ENCODE assay signal across 10 cellular contexts in the genomic region with DNA sequence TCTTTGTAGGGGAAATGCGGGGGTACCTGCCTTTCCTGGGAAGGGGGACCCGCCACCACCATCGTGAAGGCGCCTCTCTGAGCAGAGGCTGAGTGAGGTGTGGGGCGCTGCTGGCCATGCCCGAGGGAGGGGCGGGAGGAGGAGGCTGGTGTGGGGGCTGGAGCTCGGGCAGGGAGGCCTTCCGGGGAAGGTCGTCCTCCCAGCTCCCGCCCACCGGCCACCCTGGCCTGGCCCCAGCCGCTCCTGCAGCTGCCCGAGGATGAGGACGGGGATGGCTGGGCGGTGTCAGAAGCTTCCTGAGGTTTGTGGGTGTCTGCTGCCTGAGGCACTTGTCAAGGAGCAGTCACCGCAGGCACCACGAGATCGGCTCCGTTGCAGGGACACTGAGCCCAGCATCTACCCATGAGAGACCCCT. TPM values are rescaled to one million over a fixed set of nuclear protein-coding genes. Genes with fewer than 3 reads are reported as not detected.
A peak's percentile ranks its signal among the peaks of the same experiment; 100 is the strongest.
DNase-seq lines count a peak whose midpoint lies in the region; ATAC-seq and TF ChIP-seq lines count a peak whose summit lies in the region.
"Had no signal": no experiment of that assay in that cellular context is flagged by ENCODE, and none has a peak within 500 bp of the region (broad histone marks: within the 10 kb centered on the region; RNA-seq: fewer than 3 reads in every experiment).

No MANE protein-coding gene starts in this region.

- H4K8ac ChIP-seq in mesenchymal stem cell (ENCODE audit: low read length): peak overlapping the region; percentile 96

- H3K4me3 Mint-ChIP-seq in activated CD4-positive, alpha-beta T cell treated with anti-CD3 and anti-CD28 coated beads for 36 hours: no peak overlapping the region
- H3K4me3 Mint-ChIP-seq: activated naive CD4-positive, alpha-beta T cell treated with anti-CD3 and anti-CD28 coated beads, Interleukin-2, amount 50 U/mL, for 24 hours had no signal

- H2BK120ac ChIP-seq in mesenchymal stem cell (ENCODE audit: low read depth, low read length): peak overlapping the region; percentile 58

- peak overlapping the region; percentile 95 for H4K91ac ChIP-seq in mesenchymal stem cell (ENCODE audit: low read length)

- H3K9me3 Mint-ChIP-seq in activated CD4-positive, alpha-beta T cell treated with anti-CD3 and anti-CD28 coated beads for 36 hours (ENCODE audit: low read depth): no peaks in the 10 kb centered on the region
- H3K9me3 Mint-ChIP-seq: activated naive CD4-positive, alpha-beta T cell treated with anti-CD3 and anti-CD28 coated beads, Interleukin-2, amount 50 U/mL, for 24 hours had no signal

- H3K27me3 ChIP-seq in mesenchymal stem cell (ENCODE audit: control insufficient read depth in 1 of 2, insufficient read depth in 1 of 2, low read length in 2 of 2) (no peaks in the 10 kb centered on the region), thyroid gland (no peaks in the 10 kb centered on the region)

- H2AK5ac ChIP-seq in mesenchymal stem cell (ENCODE audit: low read length, severe bottlenecking): peak overlapping the region; percentile 89

- CTCF ChIA-PET in activated CD4-positive, alpha-beta T cell treated with anti-CD3 and anti-CD28 coated beads for 36 hours (lab: Charles Lee): interaction anchor here (0.6 kb wide), 1 partner anchor 46 kb away, joined by 3 read pairs; no protein-coding TSS in a partner anchor

- peak overlapping the region in 1 of 2 experiments; percentile 98 for H2BK12ac ChIP-seq in mesenchymal stem cell (ENCODE audit: low read length in 2 of 2)

- peak overlapping the region in 1 of 2 experiments; percentile 99 for H3K14ac ChIP-seq in mesenchymal stem cell (ENCODE audit: low read length in 2 of 2)

- 31% methylated on average over 17 of the region's 20 CpGs for WGBS in mesenchymal stem cell
- 24 to 40% methylated on average over 1 to 8 of the region's 20 CpGs for WGBS in thyroid gland, 2 donors

- POLR2A ChIA-PET in activated CD4-positive, alpha-beta T cell treated with anti-CD3 and anti-CD28 coated beads for 36 hours (lab: Charles Lee): no interaction called here

- peaks cover 8% of the 10 kb centered on the region for H3K36me3 Mint-ChIP-seq in activated CD4-positive, alpha-beta T cell treated with anti-CD3 and anti-CD28 coated beads for 36 hours (ENCODE audit: low read depth)
- H3K36me3 Mint-ChIP-seq: activated naive CD4-positive, alpha-beta T cell treated with anti-CD3 and anti-CD28 coated beads, Interleukin-2, amount 50 U/mL, for 24 hours had no signal

- H3K27ac ChIP-seq in coronary artery (peak overlapping the region in 1 of 2 donors; percentile 65), mesenchymal stem cell (ENCODE audit: low read length, poor library complexity, severe bottlenecking) (peak overlapping the region; percentile 82), thyroid gland (peak overlapping the region; percentile 98 to 100 (median 99))

- TF ChIP-seq POLR2A in thyroid gland (IDR thresholded peaks at IDR 0.05): no peak

- H3K18ac ChIP-seq in mesenchymal stem cell (ENCODE audit: low read depth in 1 of 2, low read length in 2 of 2): peak overlapping the region; percentile 94 to 97

- no peaks in the 10 kb centered on the region for H3K27me3 Mint-ChIP-seq in activated CD4-positive, alpha-beta T cell treated with anti-CD3 and anti-CD28 coated beads for 36 hours
- H3K27me3 Mint-ChIP-seq: activated naive CD4-positive, alpha-beta T cell treated with anti-CD3 and anti-CD28 coated beads, Interleukin-2, amount 50 U/mL, for 24 hours had no signal

- no peak overlapping the region for H3K9ac ChIP-seq in mesenchymal stem cell (ENCODE audit: low read length)

- no peak overlapping the region for H2AFZ ChIP-seq in mesenchymal stem cell (ENCODE audit: low read depth, low read length)

- H3K4me1 ChIP-seq in mesenchymal stem cell (ENCODE audit: control insufficient read depth, insufficient read depth, low read depth, low read length) (peaks cover 54% of the 10 kb centered on the region), thyroid gland (peaks cover 57 to 71% of the 10 kb centered on the region in 2 donors)

- DNase-seq in activated CD4-positive, alpha-beta T cell treated with anti-CD3 and anti-CD28 coated beads for 36 hours: peak; percentile 47
- DNase-seq in activated CD4-positive, alpha-beta T cell treated with anti-CD3 and anti-CD28 coated beads for 48 hours: no peak
- DNase-seq in coronary artery (ENCODE audit: low spot score): no peak
- peak; percentile 52 for DNase-seq in mesenchymal stem cell
- DNase-seq in thyroid gland: peak; percentile 64 to 73
- no peak for DNase-seq in posterior cingulate gyrus
- no peak for DNase-seq in KG1 (lab: John Stamatoyannopoulos, UW)
- DNase-seq in Kasumi-1 (lab: John Stamatoyannopoulos, UW): no peak
- DNase-seq: stimulated activated CD8-positive, alpha-beta memory T cell treated with anti-CD3 and anti-CD28 coated beads, Interleukin-4, amount 100 ng/mL, for 48 hours had no signal

- intact Hi-C loops in activated CD4-positive, alpha-beta T cell treated with anti-CD3 and anti-CD28 coated beads for 36 hours (cut with DNase I, micrococcal nuclease): no loop called here
- intact Hi-C loops in thyroid gland (cut with DNase I): no loop called here
- intact Hi-C loops in posterior cingulate gyrus (cut with DNase I): no loop called here

- H3K27ac Mint-ChIP-seq in activated CD4-positive, alpha-beta T cell treated with anti-CD3 and anti-CD28 coated beads for 36 hours: no peak overlapping the region
- H3K27ac Mint-ChIP-seq: activated naive CD4-positive, alpha-beta T cell treated with anti-CD3 and anti-CD28 coated beads, Interleukin-2, amount 50 U/mL, for 24 hours had no signal

- H3K36me3 ChIP-seq in mesenchymal stem cell (ENCODE audit: control insufficient read depth in 1 of 2, insufficient read depth in 2 of 2, low read depth in 1 of 2, low read length in 2 of 2) (peaks cover 12 to 71% of the 10 kb centered on the region in 2 experiments), thyroid gland (peaks cover 18 to 24% of the 10 kb centered on the region in 2 donors)

- H3K4me2 ChIP-seq in mesenchymal stem cell (ENCODE audit: low read length, poor library complexity, severe bottlenecking): peak overlapping the region; percentile 34

- peak; percentile 57 for ATAC-seq in activated CD4-positive, alpha-beta T cell treated with anti-CD3 and anti-CD28 coated beads for 36 hours

- H3K23ac ChIP-seq in mesenchymal stem cell (ENCODE audit: low read length in 2 of 2): peak overlapping the region in 1 of 2 experiments; percentile 75

- peak overlapping the region; percentile 45 for H3K4me3 ChIP-seq in coronary artery
- no peak overlapping the region for H3K4me3 ChIP-seq in mesenchymal stem cell (ENCODE audit: insufficient read depth in 1 of 2, low read depth in 1 of 2, low read length in 2 of 2)
- peak overlapping the region in 1 of 3 donors; percentile 24 for H3K4me3 ChIP-seq in thyroid gland (replicated peaks in 1 of 3)

- no peaks in the 10 kb centered on the region for H3K9me3 ChIP-seq in mesenchymal stem cell (ENCODE audit: control insufficient read depth, low read length)
- H3K9me3 ChIP-seq in thyroid gland: no peaks in the 10 kb centered on the region

- peak overlapping the region; percentile 92 to 95 for H3K4ac ChIP-seq in mesenchymal stem cell (ENCODE audit: low read depth in 1 of 2, low read length in 2 of 2)

- H2BK5ac ChIP-seq in mesenchymal stem cell (ENCODE audit: low read depth, low read length, poor library complexity, severe bottlenecking): no peak overlapping the region

- TF ChIP-seq CTCF in coronary artery (IDR thresholded peaks at IDR 0.05) (no peak), thyroid gland (IDR thresholded peaks at IDR 0.05) (no peak)

- peaks cover 49% of the 10 kb centered on the region for H3K79me1 ChIP-seq in mesenchymal stem cell (replicated peaks; ENCODE audit: low read length, poor library complexity, severe bottlenecking)

- H3K4me1 Mint-ChIP-seq in activated CD4-positive, alpha-beta T cell treated with anti-CD3 and anti-CD28 coated beads for 36 hours: peaks cover 6% of the 10 kb centered on the region

- H2BK15ac ChIP-seq in mesenchymal stem cell (ENCODE audit: low read depth, poor library complexity, severe bottlenecking): no peak overlapping the region

RNA-seq across cellular contexts. Expression of a gene that starts 11.4 kb away (rescaled TPM):
- total RNA-seq in activated CD4-positive, alpha-beta T cell treated with anti-CD3 and anti-CD28 coated beads for 36 hours: 1 to 10 TPM; 2.4 to 2.9 TPM
- 9.8 TPM for polyA plus RNA-seq in mesenchymal stem cell (2013, experiment 1 of 2)
- polyA plus RNA-seq in mesenchymal stem cell (2013, experiment 2 of 2): 9.5 TPM
- 10 to 100 TPM; 14.5 to 35.4 (median 27.3) TPM for total RNA-seq in thyroid gland

Comparison
In these comparisons a context has a peak if more than half of its experiments do, and no peak if none do; other contexts are left out.
1. DNase-seq: peak in activated CD4-positive, alpha-beta T cell treated with anti-CD3 and anti-CD28 coated beads for 36 hours (single experiment), mesenchymal stem cell (single experiment) and thyroid gland (2 of 2); none in activated CD4-positive, alpha-beta T cell treated with anti-CD3 and anti-CD28 coated beads for 48 hours (single experiment), coronary artery (single experiment), posterior cingulate gyrus (0 of 10), KG1 (single experiment) and Kasumi-1 (0 of 2).